In genomic region chr13:89214115-89214514, GRCh38 we compare ENCODE assay signal across 15 cellular contexts.
DNase-seq lines count a peak whose midpoint lies in the region; ATAC-seq and TF ChIP-seq lines count a peak whose summit lies in the region.
"Had no signal": no experiment of that assay in that cellular context is flagged by ENCODE, and none has a peak within 500 bp of the region (broad histone marks: within the 10 kb centered on the region; RNA-seq: fewer than 3 reads in every experiment).

No MANE protein-coding gene starts in this region.

- peaks cover 18% of the 10 kb centered on the region for H3K4me1 Mint-ChIP-seq in nephron
- H3K4me1 Mint-ChIP-seq: B cell; CD4-positive, CD25-positive, alpha-beta regulatory T cell; CD8-positive, alpha-beta memory T cell; IgD-negative memory B cell had no signal

- H3K36me3 Mint-ChIP-seq in nephron (ENCODE audit: low read depth): no peaks in the 10 kb centered on the region
- H3K36me3 Mint-ChIP-seq: CD4-positive, CD25-positive, alpha-beta regulatory T cell; CD8-positive, alpha-beta memory T cell; IgD-negative memory B cell had no signal

- ATAC-seq in stimulated activated naive CD8-positive, alpha-beta T cell treated with anti-CD3 and anti-CD28 coated beads, Interleukin-15, Interleukin-2, amounts not matched to agents 100 U/mL and 50 U/mL, for 24 hours: no peak
- ATAC-seq: HepG2 had no signal

- no peaks in the 10 kb centered on the region for H3K9me3 Mint-ChIP-seq in nephron

- peak; percentile 7 for DNase-seq in COR-L47 (lab: John Stamatoyannopoulos, UW)
- DNase-seq in NCI-H1105 (lab: John Stamatoyannopoulos, UW): peak; percentile 17
- DNase-seq in astrocyte of the hippocampus (ENCODE audit: low read depth, low spot score): peak; percentile 4
- no peak for DNase-seq in effector CD8-positive, alpha-beta T cell (lab: John Stamatoyannopoulos, UW)
- DNase-seq in activated naive CD4-positive, alpha-beta T cell treated with anti-CD3 and anti-CD28 coated beads, Interleukin-2, amount 50 U/mL, for 16 hours: no peak
- DNase-seq in stimulated activated naive CD8-positive, alpha-beta T cell treated with anti-CD3 and anti-CD28 coated beads, Interleukin-15, Interleukin-2, amounts not matched to agents 100 U/mL and 50 U/mL, for 24 hours: no peak
- no peak for DNase-seq in activated T-cell treated with anti-CD3 and anti-CD28 coated beads, Interleukin-2, amount 50 U/mL, for 48 hours
- DNase-seq: 8988T; Caco-2; CD4-positive, CD25-positive, alpha-beta regulatory T cell; CD8-positive, alpha-beta memory T cell had no signal

- no peak for TF ChIP-seq CTCF in nephron (IDR thresholded peaks at IDR 0.05; ENCODE audit: unreplicated experiment in 3 of 3)

- H3K4me3 Mint-ChIP-seq in nephron: no peak overlapping the region
- H3K4me3 Mint-ChIP-seq: B cell; CD4-positive, CD25-positive, alpha-beta regulatory T cell; CD8-positive, alpha-beta memory T cell; IgD-negative memory B cell had no signal

- peak overlapping the region; percentile 15 to 78 (median 44) for H3K27ac Mint-ChIP-seq in nephron
- H3K27ac Mint-ChIP-seq: B cell; CD4-positive, CD25-positive, alpha-beta regulatory T cell; CD8-positive, alpha-beta memory T cell; IgD-negative memory B cell had no signal

- no peaks in the 10 kb centered on the region for H3K27me3 Mint-ChIP-seq in nephron (ENCODE audit: low read depth)
- H3K27me3 Mint-ChIP-seq: B cell; CD4-positive, CD25-positive, alpha-beta regulatory T cell; CD8-positive, alpha-beta memory T cell; IgD-negative memory B cell had no signal

Comparison
In these comparisons a context has a peak if more than half of its experiments do, and no peak if none do; other contexts are left out.
1. DNase-seq: peak in COR-L47 (single experiment), NCI-H1105 (single experiment) and astrocyte of the hippocampus (single experiment); none in effector CD8-positive, alpha-beta T cell (single experiment), activated naive CD4-positive, alpha-beta T cell treated with anti-CD3 and anti-CD28 coated beads, Interleukin-2, amount 50 U/mL, for 16 hours (single experiment), stimulated activated naive CD8-positive, alpha-beta T cell treated with anti-CD3 and anti-CD28 coated beads, Interleukin-15, Interleukin-2, amounts not matched to agents 100 U/mL and 50 U/mL, for 24 hours (single experiment) and activated T-cell treated with anti-CD3 and anti-CD28 coated beads, Interleukin-2, amount 50 U/mL, for 48 hours (0 of 2).